ENCODE assay signal across 40 cellular contexts in genomic region chr12:94498073-94498472, GRCh38. TPM values are rescaled to one million over a fixed set of nuclear protein-coding genes. Genes with fewer than 3 reads are reported as not detected.
DNase-seq lines count a peak whose midpoint lies in the region; ATAC-seq and TF ChIP-seq lines count a peak whose summit lies in the region.
"Had no signal": no experiment of that assay in that cellular context is flagged by ENCODE, and none has a peak within 500 bp of the region (broad histone marks: within the 10 kb centered on the region; RNA-seq: fewer than 3 reads in every experiment).

No MANE protein-coding gene starts in this region.

- peak; percentile 6 for DNase-seq in activated CD4-positive, alpha-beta T cell treated with anti-CD3 and anti-CD28 coated beads for 36 hours
- DNase-seq in activated CD4-positive, alpha-beta T cell treated with anti-CD3 and anti-CD28 coated beads, Interleukin-2, amount 50 U/mL, for 48 hours, result no peak
- peak; percentile 3 for DNase-seq in LHCN-M2 (ENCODE audit: low read depth)
- peak; percentile 59 for DNase-seq in endodermal cell
- no peak for DNase-seq in aorta
- DNase-seq in type B pancreatic cell (ENCODE audit: extremely low spot score, unreplicated experiment), result no peak
- no peak for DNase-seq in posterior vena cava (ENCODE audit: low spot score)
- DNase-seq: activated CD4-positive, CD25-positive, alpha-beta regulatory T cell; activated CD8-positive, alpha-beta memory T cell treated with anti-CD3 and anti-CD28 coated beads, Interleukin-2, amount 10 ng/mL, durations not matched to agents 7 days and 5 days; activated gamma-delta T cell treated with Interleukin-2 at 50 U/mL for 16 hours; activated naive CD8-positive, alpha-beta T cell treated with anti-CD3 and anti-CD28 coated beads, Interleukin-2, amount 10 ng/mL, durations not matched to agents 7 days and 5 days; activated T-cell treated with anti-CD3 and anti-CD28 coated beads, Interleukin-2, amount 50 U/mL, for 48 hours; CD4-positive, alpha-beta memory T cell; DMS79; effector memory CD8-positive, alpha-beta T cell; foreskin fibroblast; GDM1; KG1; MM.1S; mucosa of descending colon; natural killer cell; NCI-H1417; NCI-H2029; NCI-H345; NCI-H774; nucleus accumbens; OCI-M1; sigmoid colon; stimulated activated CD4-positive, alpha-beta T cell treated with anti-CD3 and anti-CD28 coated beads, Interleukin-4, amount 100 ng/mL, for 1 hour; stomach; T-helper 1 cell; uterus had no signal

- H3K4me1 ChIP-seq in endodermal cell (ENCODE audit: control insufficient read depth, insufficient read depth, low read length), result peaks cover 5% of the 10 kb centered on the region
- H3K4me1 ChIP-seq in aorta (ENCODE audit: control insufficient read depth in 1 of 2, insufficient read depth in 2 of 2, low read length in 2 of 2), result no peaks in the 10 kb centered on the region
- H3K4me1 ChIP-seq: ascending aorta, prostate gland, uterus had no signal

- no peak for ATAC-seq in activated CD4-positive, alpha-beta T cell treated with anti-CD3 and anti-CD28 coated beads for 36 hours
- ATAC-seq in aorta (ENCODE audit: low FRiP score), result peak; percentile 11
- no peak for ATAC-seq in GM18517 (IDR thresholded peaks at IDR 0.05; ENCODE audit: unreplicated experiment)
- ATAC-seq: activated CD8-positive, alpha-beta memory T cell treated with anti-CD3 and anti-CD28 coated beads, Interleukin-2, amount 10 ng/mL, durations not matched to agents 7 days and 5 days; effector memory CD8-positive, alpha-beta T cell; mucosa of descending colon; natural killer cell had no signal

- no peak overlapping the region for H3K4me3 Mint-ChIP-seq in activated CD4-positive, alpha-beta T cell treated with anti-CD3 and anti-CD28 coated beads for 36 hours
- H3K4me3 Mint-ChIP-seq in endodermal cell (no peak overlapping the region), type B pancreatic cell (no peak overlapping the region)
- H3K4me3 Mint-ChIP-seq: activated CD8-positive, alpha-beta memory T cell treated with anti-CD3 and anti-CD28 coated beads, Interleukin-2, amount 10 ng/mL, durations not matched to agents 7 days and 5 days; activated naive CD8-positive, alpha-beta T cell treated with anti-CD3 and anti-CD28 coated beads, Interleukin-2, amount 10 ng/mL, durations not matched to agents 7 days and 5 days; CD4-positive, alpha-beta memory T cell; effector memory CD8-positive, alpha-beta T cell; natural killer cell had no signal

- H3K4me1 Mint-ChIP-seq in activated CD4-positive, alpha-beta T cell treated with anti-CD3 and anti-CD28 coated beads for 36 hours, result peaks cover 7% of the 10 kb centered on the region
- peaks cover 15% of the 10 kb centered on the region for H3K4me1 Mint-ChIP-seq in endodermal cell
- no peaks in the 10 kb centered on the region for H3K4me1 Mint-ChIP-seq in type B pancreatic cell (ENCODE audit: unreplicated experiment)
- H3K4me1 Mint-ChIP-seq: activated CD8-positive, alpha-beta memory T cell treated with anti-CD3 and anti-CD28 coated beads, Interleukin-2, amount 10 ng/mL, durations not matched to agents 7 days and 5 days; activated naive CD8-positive, alpha-beta T cell treated with anti-CD3 and anti-CD28 coated beads, Interleukin-2, amount 10 ng/mL, durations not matched to agents 7 days and 5 days; CD4-positive, alpha-beta memory T cell; natural killer cell had no signal

- H3K27ac Mint-ChIP-seq in activated CD4-positive, alpha-beta T cell treated with anti-CD3 and anti-CD28 coated beads for 36 hours, result no peak overlapping the region
- H3K27ac Mint-ChIP-seq in endodermal cell (peak overlapping the region; percentile 93), type B pancreatic cell (no peak overlapping the region)
- H3K27ac Mint-ChIP-seq: activated CD8-positive, alpha-beta memory T cell treated with anti-CD3 and anti-CD28 coated beads, Interleukin-2, amount 10 ng/mL, durations not matched to agents 7 days and 5 days; activated naive CD8-positive, alpha-beta T cell treated with anti-CD3 and anti-CD28 coated beads, Interleukin-2, amount 10 ng/mL, durations not matched to agents 7 days and 5 days; effector memory CD8-positive, alpha-beta T cell; natural killer cell had no signal

- no peaks in the 10 kb centered on the region for H3K9me3 ChIP-seq in endodermal cell (ENCODE audit: control insufficient read depth, low read length)
- peaks cover 5% of the 10 kb centered on the region for H3K9me3 ChIP-seq in aorta (ENCODE audit: control insufficient read depth, low read length)
- H3K9me3 ChIP-seq: esophagus muscularis mucosa, mucosa of descending colon, prostate gland, uterus had no signal

- H3K36me3 ChIP-seq in endodermal cell (ENCODE audit: control insufficient read depth, insufficient read depth, low read length), result no peaks in the 10 kb centered on the region
- no peaks in the 10 kb centered on the region for H3K36me3 ChIP-seq in aorta (ENCODE audit: control insufficient read depth in 1 of 2, insufficient read depth in 2 of 2, low read length in 1 of 2)
- H3K36me3 ChIP-seq: ascending aorta, cardiac muscle cell, esophagus muscularis mucosa, prostate gland, sigmoid colon, stomach, uterus had no signal

- H3K27me3 ChIP-seq in endodermal cell (ENCODE audit: control insufficient read depth, insufficient read depth, low read length, poor library complexity, severe bottlenecking), result peaks cover 15% of the 10 kb centered on the region
- no peaks in the 10 kb centered on the region for H3K27me3 ChIP-seq in aorta (ENCODE audit: control insufficient read depth in 1 of 2, insufficient read depth in 2 of 2, low read length in 1 of 2)
- H3K27me3 ChIP-seq: ascending aorta, cardiac muscle cell, esophagus muscularis mucosa, sigmoid colon, stomach, uterus had no signal

- H3K9ac ChIP-seq in endodermal cell (ENCODE audit: extremely low read depth, low read length, poor library complexity, severe bottlenecking), result no peak overlapping the region

- H3K27ac ChIP-seq in endodermal cell (ENCODE audit: low read depth, low read length) (peak overlapping the region; percentile 13), aorta (ENCODE audit: low read depth in 1 of 2, low read length in 2 of 2) (no peak overlapping the region)
- H3K27ac ChIP-seq: ascending aorta, cardiac muscle cell, coronary artery, esophagus muscularis mucosa, prostate gland, sigmoid colon, SK-N-MC, stomach, uterus had no signal

- peaks cover 3% of the 10 kb centered on the region for H3K9me3 Mint-ChIP-seq in activated CD4-positive, alpha-beta T cell treated with anti-CD3 and anti-CD28 coated beads for 36 hours (ENCODE audit: low read depth)
- H3K9me3 Mint-ChIP-seq in endodermal cell (peaks cover 15% of the 10 kb centered on the region), type B pancreatic cell (no peaks in the 10 kb centered on the region)
- H3K9me3 Mint-ChIP-seq: natural killer cell had no signal

- 90 to 95% methylated on average over 7 to 8 of the region's 8 CpGs for WGBS in endodermal cell (ENCODE audit: insufficient coverage in 1 of 2, insufficient read length in 1 of 2), 2 experiments
- WGBS in aorta, 2 donors, result 88 to 91% methylated on average over 8 of the region's 8 CpGs

- no peak for TF ChIP-seq CTCF in endodermal cell (conservative IDR thresholded peaks at IDR 0.05)
- no peak for TF ChIP-seq CTCF in type B pancreatic cell (conservative IDR thresholded peaks at IDR 0.05)

- peaks cover 9% of the 10 kb centered on the region for H3K27me3 Mint-ChIP-seq in activated CD4-positive, alpha-beta T cell treated with anti-CD3 and anti-CD28 coated beads for 36 hours
- H3K27me3 Mint-ChIP-seq in endodermal cell (ENCODE audit: insufficient read depth), result peaks cover 31% of the 10 kb centered on the region
- no peaks in the 10 kb centered on the region for H3K27me3 Mint-ChIP-seq in type B pancreatic cell

- POLR2A ChIA-PET in activated CD4-positive, alpha-beta T cell treated with anti-CD3 and anti-CD28 coated beads for 36 hours (lab: Charles Lee), result no interaction called here

- no peaks in the 10 kb centered on the region for H3K36me3 Mint-ChIP-seq in activated CD4-positive, alpha-beta T cell treated with anti-CD3 and anti-CD28 coated beads for 36 hours (ENCODE audit: low read depth)
- H3K36me3 Mint-ChIP-seq in endodermal cell (ENCODE audit: low read depth), result no peaks in the 10 kb centered on the region
- no peaks in the 10 kb centered on the region for H3K36me3 Mint-ChIP-seq in type B pancreatic cell
- H3K36me3 Mint-ChIP-seq: activated CD8-positive, alpha-beta memory T cell treated with anti-CD3 and anti-CD28 coated beads, Interleukin-2, amount 10 ng/mL, durations not matched to agents 7 days and 5 days; activated naive CD8-positive, alpha-beta T cell treated with anti-CD3 and anti-CD28 coated beads, Interleukin-2, amount 10 ng/mL, durations not matched to agents 7 days and 5 days had no signal

- CTCF ChIA-PET in activated CD4-positive, alpha-beta T cell treated with anti-CD3 and anti-CD28 coated beads for 36 hours (lab: Charles Lee), result interaction anchor here (0.9 kb wide), 1 partner anchor 12 kb away, joined by 3 read pairs; no protein-coding TSS in a partner anchor

- peak overlapping the region; percentile 10 for H3K4me3 ChIP-seq in endodermal cell (ENCODE audit: low read length)
- no peak overlapping the region for H3K4me3 ChIP-seq in aorta (ENCODE audit: low read length in 2 of 2)
- H3K4me3 ChIP-seq: ascending aorta, cardiac muscle cell, coronary artery, esophagus muscularis mucosa, lung, mucosa of descending colon, prostate gland, sigmoid colon, SK-N-MC, stomach, uterus had no signal

- intact Hi-C loops in activated CD4-positive, alpha-beta T cell treated with anti-CD3 and anti-CD28 coated beads for 36 hours (cut with DNase I, micrococcal nuclease), result no loop called here
- intact Hi-C loops in aorta (cut with DNase I) (no loop called here), posterior vena cava (cut with DNase I) (no loop called here)

RNA-seq across cellular contexts. Expression of gene CEP83, which starts 38.4 kb away (rescaled TPM):
- total RNA-seq in activated CD4-positive, alpha-beta T cell treated with anti-CD3 and anti-CD28 coated beads for 36 hours, result 10 to 100 TPM; 21.9 to 22.6 TPM
- total RNA-seq in LHCN-M2 (2014; rRNA removed), result 11.7 and 22.5 TPM in 2 replicates
- polyA plus RNA-seq in LHCN-M2 (2012), result 2.1 TPM
- 10 to 100 TPM; 28.6 to 36.3 TPM for total RNA-seq in endodermal cell
- polyA plus RNA-seq in endodermal cell (2013, experiment 1 of 2), result 21.7 TPM
- polyA plus RNA-seq in endodermal cell (2013, experiment 2 of 2), result 21.4 TPM
- total RNA-seq in aorta, result 10 to 100 TPM; 16.5 to 17.1 TPM
- polyA plus RNA-seq in aorta, result 1 to 10 TPM; 3.9 to 5.6 TPM
- 9.7 and 22.1 TPM in 2 replicates for total RNA-seq in type B pancreatic cell (ENCODE audit: low replicate concordance)
- total RNA-seq in posterior vena cava, result 10 to 100 TPM; 15.0 to 16.7 TPM

Comparison
In these comparisons a context has a peak if more than half of its experiments do, and no peak if none do; other contexts are left out.
1. DNase-seq: peak in activated CD4-positive, alpha-beta T cell treated with anti-CD3 and anti-CD28 coated beads for 36 hours (single experiment), LHCN-M2 (single experiment) and endodermal cell (single experiment); none in activated CD4-positive, alpha-beta T cell treated with anti-CD3 and anti-CD28 coated beads, Interleukin-2, amount 50 U/mL, for 48 hours (0 of 2), aorta (0 of 2), type B pancreatic cell (single experiment) and posterior vena cava (single experiment).